In genomic region chr2:25673170-25674002, GRCh38 we compare ENCODE assay signal across 1 cellular context.
A peak's percentile ranks its signal among the peaks of the same experiment; 100 is the strongest.
TF ChIP-seq lines count a peak whose summit lies in the region.

Gene DTNB (minus strand): TSS chr2:25673577. CDS start chr2:25652660, 20,917 bp downstream.

TF ChIP-seq in K562, 482 proteins besides CTCF, POLR2A, EP300 and RAD21 (continued from another document and continues in another):
- TF ChIP-seq MBD1 (CRISPR knock-in tag; IDR thresholded peaks at IDR 0.05) (peak; percentile 92; the same call in 1 of the 2 replicates), UBTF (IDR thresholded peaks at IDR 0.05; ENCODE audit: borderline replicate concordance in 1 of 2, low read depth in 2 of 2, low read length in 2 of 2) (peak; percentile 35 to 56; a peak in 1 of 4 replicates), EGR1 (conservative IDR thresholded peaks at IDR 0.05) (peak; percentile 71), FOSL1 (tag; conservative IDR thresholded peaks at IDR 0.05) (no peak), STAT5B (CRISPR knock-in tag; IDR thresholded peaks at IDR 0.05) (no peak), ZNF24 (IDR thresholded peaks at IDR 0.05) (no peak), ZNF57 (CRISPR knock-in tag; IDR thresholded peaks at IDR 0.05) (no peak), U2AF1 (optimal IDR thresholded peaks at IDR 0.05; ENCODE audit: low read depth, low read length) (no peak), ZNF778 (CRISPR knock-in tag; IDR thresholded peaks at IDR 0.05) (no peak), BRCA1 (IDR thresholded peaks at IDR 0.05) (no peak), BRCA1 (CRISPR knock-in tag; IDR thresholded peaks at IDR 0.05) (no peak), MEF2A (IDR thresholded peaks at IDR 0.05; ENCODE audit: control insufficient read depth, low read depth, low read length) (no peak), NFIC (IDR thresholded peaks at IDR 0.05) (0 out of 2 replicates have a peak, but pooled peaks have one; percentile 17), TEAD1 (CRISPR knock-in tag; IDR thresholded peaks at IDR 0.05) (peak in 1 of 2 experiments; percentile 32; a peak in 1 of 4 replicates), SMAD1 (IDR thresholded peaks at IDR 0.05; ENCODE audit: low read depth, low read length, partially characterized antibody) (no peak), ARNT (IDR thresholded peaks at IDR 0.05) (no peak), HOMEZ (CRISPR knock-in tag; IDR thresholded peaks at IDR 0.05) (no peak), NRF1 (conservative IDR thresholded peaks at IDR 0.05 in 1 of 2, IDR thresholded peaks at IDR 0.05 in 1 of 2) (peak in 1 of 2 experiments; percentile 54; a peak in 2 of 4 replicates), ZNF324 (CRISPR knock-in tag; IDR thresholded peaks at IDR 0.05) (no peak), MAZ (CRISPR knock-in tag; conservative IDR thresholded peaks at IDR 0.05 in 1 of 2, IDR thresholded peaks at IDR 0.05 in 1 of 2) (peak in 1 of 2 experiments; percentile 57; a peak in 1 of 4 replicates), GATAD2A (IDR thresholded peaks at IDR 0.05) (no peak), L3MBTL2 (IDR thresholded peaks at IDR 0.05) (peak; percentile 96), FOXP1 (CRISPR knock-in tag; IDR thresholded peaks at IDR 0.05) (0 out of 2 replicates have a peak, but pooled peaks have one; percentile 69), ELF2 (CRISPR knock-in tag; IDR thresholded peaks at IDR 0.05) (no peak), TRIM28 (IDR thresholded peaks at IDR 0.05) (no peak), ZBTB11 (CRISPR knock-in tag; IDR thresholded peaks at IDR 0.05) (no peak), MEIS2 (IDR thresholded peaks at IDR 0.05; ENCODE audit: partially characterized antibody) (no peak), DACH1 (IDR thresholded peaks at IDR 0.05; ENCODE audit: partially characterized antibody) (no peak), HES1 (IDR thresholded peaks at IDR 0.05; ENCODE audit: low read depth) (0 out of 2 replicates have a peak, but pooled peaks have one; percentile 38), FOXM1 (IDR thresholded peaks at IDR 0.05; ENCODE audit: low read depth) (no peak), FOXM1 (CRISPR knock-in tag; IDR thresholded peaks at IDR 0.05; ENCODE audit: low read depth) (no peak), POLR2G (IDR thresholded peaks at IDR 0.05; ENCODE audit: low read depth, low read length) (peak; percentile 70), XRCC3 (IDR thresholded peaks at IDR 0.05) (no peak)
- TF ChIP-seq, protein P1, sequence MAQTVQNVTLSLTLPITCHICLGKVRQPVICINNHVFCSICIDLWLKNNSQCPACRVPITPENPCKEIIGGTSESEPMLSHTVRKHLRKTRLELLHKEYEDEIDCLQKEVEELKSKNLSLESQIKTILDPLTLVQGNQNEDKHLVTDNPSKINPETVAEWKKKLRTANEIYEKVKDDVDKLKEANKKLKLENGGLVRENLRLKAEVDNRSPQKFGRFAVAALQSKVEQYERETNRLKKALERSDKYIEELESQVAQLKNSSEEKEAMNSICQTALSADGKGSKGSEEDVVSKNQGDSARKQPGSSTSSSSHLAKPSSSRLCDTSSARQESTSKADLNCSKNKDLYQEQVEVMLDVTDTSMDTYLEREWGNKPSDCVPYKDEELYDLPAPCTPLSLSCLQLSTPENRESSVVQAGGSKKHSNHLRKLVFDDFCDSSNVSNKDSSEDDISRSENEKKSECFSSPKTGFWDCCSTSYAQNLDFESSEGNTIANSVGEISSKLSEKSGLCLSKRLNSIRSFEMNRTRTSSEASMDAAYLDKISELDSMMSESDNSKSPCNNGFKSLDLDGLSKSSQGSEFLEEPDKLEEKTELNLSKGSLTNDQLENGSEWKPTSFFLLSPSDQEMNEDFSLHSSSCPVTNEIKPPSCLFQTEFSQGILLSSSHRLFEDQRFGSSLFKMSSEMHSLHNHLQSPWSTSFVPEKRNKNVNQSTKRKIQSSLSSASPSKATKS (CRISPR knock-in tag; IDR thresholded peaks at IDR 0.05): no peak
- TF ChIP-seq, protein P2, sequence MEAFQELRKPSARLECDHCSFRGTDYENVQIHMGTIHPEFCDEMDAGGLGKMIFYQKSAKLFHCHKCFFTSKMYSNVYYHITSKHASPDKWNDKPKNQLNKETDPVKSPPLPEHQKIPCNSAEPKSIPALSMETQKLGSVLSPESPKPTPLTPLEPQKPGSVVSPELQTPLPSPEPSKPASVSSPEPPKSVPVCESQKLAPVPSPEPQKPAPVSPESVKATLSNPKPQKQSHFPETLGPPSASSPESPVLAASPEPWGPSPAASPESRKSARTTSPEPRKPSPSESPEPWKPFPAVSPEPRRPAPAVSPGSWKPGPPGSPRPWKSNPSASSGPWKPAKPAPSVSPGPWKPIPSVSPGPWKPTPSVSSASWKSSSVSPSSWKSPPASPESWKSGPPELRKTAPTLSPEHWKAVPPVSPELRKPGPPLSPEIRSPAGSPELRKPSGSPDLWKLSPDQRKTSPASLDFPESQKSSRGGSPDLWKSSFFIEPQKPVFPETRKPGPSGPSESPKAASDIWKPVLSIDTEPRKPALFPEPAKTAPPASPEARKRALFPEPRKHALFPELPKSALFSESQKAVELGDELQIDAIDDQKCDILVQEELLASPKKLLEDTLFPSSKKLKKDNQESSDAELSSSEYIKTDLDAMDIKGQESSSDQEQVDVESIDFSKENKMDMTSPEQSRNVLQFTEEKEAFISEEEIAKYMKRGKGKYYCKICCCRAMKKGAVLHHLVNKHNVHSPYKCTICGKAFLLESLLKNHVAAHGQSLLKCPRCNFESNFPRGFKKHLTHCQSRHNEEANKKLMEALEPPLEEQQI (IDR thresholded peaks at IDR 0.05): no peak
- TF ChIP-seq, protein P3, sequence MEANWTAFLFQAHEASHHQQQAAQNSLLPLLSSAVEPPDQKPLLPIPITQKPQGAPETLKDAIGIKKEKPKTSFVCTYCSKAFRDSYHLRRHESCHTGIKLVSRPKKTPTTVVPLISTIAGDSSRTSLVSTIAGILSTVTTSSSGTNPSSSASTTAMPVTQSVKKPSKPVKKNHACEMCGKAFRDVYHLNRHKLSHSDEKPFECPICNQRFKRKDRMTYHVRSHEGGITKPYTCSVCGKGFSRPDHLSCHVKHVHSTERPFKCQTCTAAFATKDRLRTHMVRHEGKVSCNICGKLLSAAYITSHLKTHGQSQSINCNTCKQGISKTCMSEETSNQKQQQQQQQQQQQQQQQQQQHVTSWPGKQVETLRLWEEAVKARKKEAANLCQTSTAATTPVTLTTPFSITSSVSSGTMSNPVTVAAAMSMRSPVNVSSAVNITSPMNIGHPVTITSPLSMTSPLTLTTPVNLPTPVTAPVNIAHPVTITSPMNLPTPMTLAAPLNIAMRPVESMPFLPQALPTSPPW (CRISPR knock-in tag; IDR thresholded peaks at IDR 0.05): peak; percentile 82
